8 cellular contexts compared by ENCODE assay signal in genomic region chr15:78565097-78565950, GRCh38. TPM values are rescaled to one million over a fixed set of nuclear protein-coding genes. Genes with fewer than 3 reads are reported as not detected.
DNase-seq lines count a peak whose midpoint lies in the region; ATAC-seq, FAIRE-seq and TF ChIP-seq lines count a peak whose summit lies in the region.

CHRNA5 (plus strand) TSS chr15:78565520; CDS start chr15:78565720, 200 bp downstream.

- H4K20me1 ChIP-seq in GM23338 (replicated peaks; ENCODE audit: insufficient read depth) (no peaks in the 10 kb centered on the region; the same call in none of the 2 replicates), Loucy (ENCODE audit: insufficient read depth, low read length, poor library complexity, severe bottlenecking) (peaks cover 3% of the 10 kb centered on the region)

- H3K4me1 ChIP-seq in GM23338 (ENCODE audit: insufficient read depth), result peaks cover 8% of the 10 kb centered on the region; the same call in 1 of the 2 replicates
- peaks cover 36% of the 10 kb centered on the region for H3K4me1 ChIP-seq in Loucy (ENCODE audit: insufficient read depth, low read length, poor library complexity, severe bottlenecking)
- H3K4me1 ChIP-seq in RWPE2 (ENCODE audit: insufficient read depth, poor library complexity, severe bottlenecking), result peaks cover 12% of the 10 kb centered on the region
- H3K4me1 ChIP-seq in parathyroid adenoma, result no peaks in the 10 kb centered on the region

- H3K27ac Mint-ChIP-seq in GM23338, result peak within 1 kb of the TSS; percentile 88
- peak within 1 kb of the TSS; percentile 81 for H3K27ac Mint-ChIP-seq in type B pancreatic cell

- H3K79me2 ChIP-seq in GM23338 (replicated peaks; ENCODE audit: insufficient read depth), result peaks cover 40% of the 10 kb centered on the region
- H3K79me2 ChIP-seq in Loucy (ENCODE audit: insufficient read depth, low read length), result peaks cover 42% of the 10 kb centered on the region
- H3K79me2 ChIP-seq in parathyroid adenoma, result no peaks in the 10 kb centered on the region

- FAIRE-seq in frontal cortex (lab: Jason Lieb, UNC), result no peak

- H3K27me3 Mint-ChIP-seq in GM23338 (ENCODE audit: insufficient read depth, low read depth, poor library complexity), result peaks cover 5% of the 10 kb centered on the region
- H3K27me3 Mint-ChIP-seq in type B pancreatic cell, result peaks cover 31% of the 10 kb centered on the region

- H3K9me2 ChIP-seq in GM23338 (ENCODE audit: insufficient read depth), result no peaks in the 10 kb centered on the region
- no peaks in the 10 kb centered on the region for H3K9me2 ChIP-seq in Loucy (replicated peaks; ENCODE audit: low read depth, low read length)

- TF ChIP-seq CTCF in GM23338 (conservative IDR thresholded peaks at IDR 0.05; ENCODE audit: low read depth in 2 of 2) (no peak), Loucy (conservative IDR thresholded peaks at IDR 0.05; ENCODE audit: low read length) (no peak), RWPE2 (IDR thresholded peaks at IDR 0.05; ENCODE audit: poor library complexity, severe bottlenecking) (no peak), parathyroid adenoma (IDR thresholded peaks at IDR 0.05) (no peak), type B pancreatic cell (conservative IDR thresholded peaks at IDR 0.05) (no peak)

- H3K36me3 Mint-ChIP-seq in GM23338 (ENCODE audit: low read depth) (no peaks in the 10 kb centered on the region; the same call in 2 of the 3 replicates), type B pancreatic cell (no peaks in the 10 kb centered on the region)

- ATAC-seq in GM23338 (peak; percentile 93), RWPE2 (ENCODE audit: low read depth) (peak; percentile 91)

- DNase-seq in DMS53 treated with DMSO at 0.1 percent for 48 hours (lab: John Stamatoyannopoulos, UW; ENCODE audit: unreplicated experiment) (peak; percentile 63), GM23338 (ENCODE audit: low spot score) (peak; percentile 98), RWPE2 (ENCODE audit: low spot score) (peak; percentile 97), frontal cortex (ENCODE audit: low spot score in 2 of 2) (peak; percentile 26 to 54), type B pancreatic cell (ENCODE audit: extremely low spot score, unreplicated experiment) (peak; percentile 93)
- peak; percentile 92 for DNase-seq in activated effector memory CD4-positive, alpha-beta T cell treated with anti-CD3 and anti-CD28 coated beads, Interleukin-2, amount 50 U/mL, for 16 hours

- no peak within 1 kb of the TSS for H3K27ac ChIP-seq in GM23338 (ENCODE audit: low read depth)
- H3K27ac ChIP-seq in RWPE2 (ENCODE audit: poor library complexity, severe bottlenecking), result peak within 1 kb of the TSS; percentile 61
- peak within 1 kb of the TSS; percentile 19 for H3K27ac ChIP-seq in parathyroid adenoma

- H3K4me3 ChIP-seq in GM23338 (peak within 1 kb of the TSS; percentile 62), Loucy (ENCODE audit: low read length, poor library complexity, severe bottlenecking) (peak within 1 kb of the TSS; percentile 79), RWPE2 (ENCODE audit: severe bottlenecking) (peak within 1 kb of the TSS; percentile 97), parathyroid adenoma (ENCODE audit: low read depth, low read length) (peak within 1 kb of the TSS; percentile 52)

- H3K9ac ChIP-seq in Loucy (ENCODE audit: low read depth, low read length, poor library complexity, severe bottlenecking) (peak within 1 kb of the TSS; percentile 79), parathyroid adenoma (no peak within 1 kb of the TSS)

- peak within 1 kb of the TSS; percentile 86 for H2AFZ ChIP-seq in GM23338
- H2AFZ ChIP-seq in Loucy (ENCODE audit: low read length), result peak within 1 kb of the TSS; percentile 76
- peak within 1 kb of the TSS; percentile 85 for H2AFZ ChIP-seq in parathyroid adenoma

- H3K36me3 ChIP-seq in GM23338 (ENCODE audit: insufficient read depth), result no peaks in the 10 kb centered on the region
- H3K36me3 ChIP-seq in Loucy (ENCODE audit: insufficient read depth, low read length), result no peaks in the 10 kb centered on the region
- no peaks in the 10 kb centered on the region for H3K36me3 ChIP-seq in RWPE2 (ENCODE audit: low read depth)
- H3K36me3 ChIP-seq in parathyroid adenoma (ENCODE audit: control insufficient read depth, insufficient read depth, low read length), result no peaks in the 10 kb centered on the region

- H3K9me3 ChIP-seq in Loucy (ENCODE audit: insufficient read depth, low read depth, low read length) (no peaks in the 10 kb centered on the region), RWPE2 (ENCODE audit: severe bottlenecking) (no peaks in the 10 kb centered on the region), parathyroid adenoma (ENCODE audit: control insufficient read depth, low read length) (no peaks in the 10 kb centered on the region)

- peak within 1 kb of the TSS; percentile 91 for H3K4me3 Mint-ChIP-seq in GM23338
- H3K4me3 Mint-ChIP-seq in type B pancreatic cell, result peak within 1 kb of the TSS; percentile 98

- peaks cover 27% of the 10 kb centered on the region for H3K4me1 Mint-ChIP-seq in GM23338
- H3K4me1 Mint-ChIP-seq in type B pancreatic cell (ENCODE audit: unreplicated experiment), result peaks cover 18% of the 10 kb centered on the region

- H3K27me3 ChIP-seq in GM23338 (ENCODE audit: insufficient read depth) (no peaks in the 10 kb centered on the region), Loucy (ENCODE audit: insufficient read depth, low read length, poor library complexity, severe bottlenecking) (no peaks in the 10 kb centered on the region), RWPE2 (ENCODE audit: insufficient read depth, poor library complexity, severe bottlenecking) (no peaks in the 10 kb centered on the region), parathyroid adenoma (ENCODE audit: control insufficient read depth, insufficient read depth, low read length) (no peaks in the 10 kb centered on the region)

- H3K9me3 Mint-ChIP-seq in GM23338 (no peaks in the 10 kb centered on the region), type B pancreatic cell (no peaks in the 10 kb centered on the region)

- peak within 1 kb of the TSS; percentile 84 for H3K4me2 ChIP-seq in GM23338
- peak within 1 kb of the TSS; percentile 78 for H3K4me2 ChIP-seq in Loucy (ENCODE audit: low read depth, low read length, poor library complexity, severe bottlenecking)
- H3K4me2 ChIP-seq in parathyroid adenoma (ENCODE audit: low read length), result peak within 1 kb of the TSS; percentile 87

- H3F3A ChIP-seq in GM23338 (replicated peaks; ENCODE audit: low read depth) (peaks cover 7% of the 10 kb centered on the region; the same call in 1 of the 2 replicates), Loucy (ENCODE audit: low read depth) (peaks cover 6% of the 10 kb centered on the region; the same call in 1 of the 2 replicates)

TF ChIP-seq in GM23338, 12 proteins besides CTCF, POLR2A, EP300 and RAD21:
- TF ChIP-seq, protein P1, sequence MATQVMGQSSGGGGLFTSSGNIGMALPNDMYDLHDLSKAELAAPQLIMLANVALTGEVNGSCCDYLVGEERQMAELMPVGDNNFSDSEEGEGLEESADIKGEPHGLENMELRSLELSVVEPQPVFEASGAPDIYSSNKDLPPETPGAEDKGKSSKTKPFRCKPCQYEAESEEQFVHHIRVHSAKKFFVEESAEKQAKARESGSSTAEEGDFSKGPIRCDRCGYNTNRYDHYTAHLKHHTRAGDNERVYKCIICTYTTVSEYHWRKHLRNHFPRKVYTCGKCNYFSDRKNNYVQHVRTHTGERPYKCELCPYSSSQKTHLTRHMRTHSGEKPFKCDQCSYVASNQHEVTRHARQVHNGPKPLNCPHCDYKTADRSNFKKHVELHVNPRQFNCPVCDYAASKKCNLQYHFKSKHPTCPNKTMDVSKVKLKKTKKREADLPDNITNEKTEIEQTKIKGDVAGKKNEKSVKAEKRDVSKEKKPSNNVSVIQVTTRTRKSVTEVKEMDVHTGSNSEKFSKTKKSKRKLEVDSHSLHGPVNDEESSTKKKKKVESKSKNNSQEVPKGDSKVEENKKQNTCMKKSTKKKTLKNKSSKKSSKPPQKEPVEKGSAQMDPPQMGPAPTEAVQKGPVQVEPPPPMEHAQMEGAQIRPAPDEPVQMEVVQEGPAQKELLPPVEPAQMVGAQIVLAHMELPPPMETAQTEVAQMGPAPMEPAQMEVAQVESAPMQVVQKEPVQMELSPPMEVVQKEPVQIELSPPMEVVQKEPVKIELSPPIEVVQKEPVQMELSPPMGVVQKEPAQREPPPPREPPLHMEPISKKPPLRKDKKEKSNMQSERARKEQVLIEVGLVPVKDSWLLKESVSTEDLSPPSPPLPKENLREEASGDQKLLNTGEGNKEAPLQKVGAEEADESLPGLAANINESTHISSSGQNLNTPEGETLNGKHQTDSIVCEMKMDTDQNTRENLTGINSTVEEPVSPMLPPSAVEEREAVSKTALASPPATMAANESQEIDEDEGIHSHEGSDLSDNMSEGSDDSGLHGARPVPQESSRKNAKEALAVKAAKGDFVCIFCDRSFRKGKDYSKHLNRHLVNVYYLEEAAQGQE (IDR thresholded peaks at IDR 0.05; ENCODE audit: unreplicated experiment), result no peak
- TF ChIP-seq NANOG (IDR thresholded peaks at IDR 0.05; ENCODE audit: borderline replicate concordance) (no peak), EZH2phosphoT487 (IDR thresholded peaks at IDR 0.05; ENCODE audit: unreplicated experiment) (no peak), CREB1 (CRISPR knock-in tag; IDR thresholded peaks at IDR 0.05; ENCODE audit: low read depth) (no peak), POLR2AphosphoS5 (IDR thresholded peaks at IDR 0.05; ENCODE audit: low read depth) (peak; percentile 97)

RNA-seq across cellular contexts. Expression of gene CHRNA5, which starts in this region (rescaled TPM):
- total RNA-seq in GM23338 (2014; rRNA removed; shearing (Covaris generic)), result 19.6 and 26.2 TPM in 2 replicates
- polyA plus RNA-seq in GM23338 (2016; fragmentation: Nextera tagmentation; extraction: Ambion mirVana), result 23.3 and 29.3 TPM in 2 replicates
- total RNA-seq in frontal cortex, result 11.4 TPM
- 2.3 and 11.5 TPM in 2 replicates for total RNA-seq in type B pancreatic cell (ENCODE audit: low replicate concordance)

Comparison
In these comparisons a context has a peak if more than half of its experiments do, and no peak if none do; other contexts are left out.
1. DNase-seq: peak in every context shown above with its lines; median percentile 98 in GM23338; 97 in RWPE2; 93 in type B pancreatic cell; 92 in activated effector memory CD4-positive, alpha-beta T cell treated with anti-CD3 and anti-CD28 coated beads, Interleukin-2, amount 50 U/mL, for 16 hours; 63 in DMS53 treated with DMSO at 0.1 percent for 48 hours; 40 in frontal cortex.